In the genomic region with DNA sequence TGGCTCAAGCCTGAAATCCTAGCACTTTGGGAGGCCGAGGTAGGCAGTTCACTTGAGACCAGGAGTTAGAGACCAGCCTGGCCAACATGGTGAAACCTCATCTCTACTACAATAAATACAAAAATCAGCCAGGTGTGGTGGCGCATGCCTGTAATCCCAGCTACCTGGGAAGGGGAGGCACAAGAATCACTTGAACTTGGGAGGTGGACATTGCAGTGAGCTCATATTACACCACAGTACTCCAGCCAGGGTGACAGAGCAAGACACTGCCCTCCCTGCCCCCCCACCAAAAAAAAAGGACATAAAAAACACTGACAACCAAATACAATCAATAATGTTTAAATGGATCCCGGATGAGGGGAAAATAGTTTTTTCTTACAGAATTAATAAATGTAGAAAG, we compare ENCODE assay signal across 29 cellular contexts.
"Had no signal": no experiment of that assay in that cellular context is flagged by ENCODE, and none has a peak within 500 bp of the region (broad histone marks: within the 10 kb centered on the region; RNA-seq: fewer than 3 reads in every experiment).

No MANE protein-coding gene starts in this region.

- H3K4me2 ChIP-seq: smooth muscle cell had no signal

- H3K4me1 ChIP-seq: prostate gland had no signal

- H3K36me3 ChIP-seq: pancreas, prostate gland had no signal

- DNase-seq: activated CD4-positive, alpha-beta T cell treated with anti-CD3 and anti-CD28 coated beads for 36 hours; activated CD4-positive, CD25-positive, alpha-beta regulatory T cell; activated CD8-positive, alpha-beta memory T cell treated with anti-CD3 and anti-CD28 coated beads, Interleukin-2, amount 10 ng/mL, durations not matched to agents 7 days and 5 days; activated CD8-positive, alpha-beta T cell treated with anti-CD3 and anti-CD28 coated beads, Interleukin-2, amount 10 ng/mL, durations not matched to agents 7 days and 5 days; activated naive CD4-positive, alpha-beta T cell; activated naive CD8-positive, alpha-beta T cell treated with anti-CD3 and anti-CD28 coated beads for 36 hours; activated T-cell treated with anti-CD3 and anti-CD28 coated beads, Interleukin-2, amount 50 U/mL, for 48 hours; adrenal gland; aorta; body of pancreas; dorsolateral prefrontal cortex; effector memory CD8-positive, alpha-beta T cell; erythroblast; head of caudate nucleus; hippocampal formation; immature natural killer cell; kidney; left colon; naive B cell; nephron progenitor cell; pancreas; stimulated activated CD4-positive, alpha-beta T cell treated with anti-CD3 and anti-CD28 coated beads, Interleukin-1b, Interleukin-23, amount 100 ng/mL, for 48 hours; stimulated activated CD4-positive, alpha-beta T cell treated with anti-CD3 and anti-CD28 coated beads, Interleukin-4, amount 100 ng/mL, for 4 hours; stimulated activated CD8-positive, alpha-beta memory T cell treated with anti-CD3 and anti-CD28 coated beads, Interleukin-4, amount 100 ng/mL, for 48 hours; transverse colon had no signal

- H3K9me3 ChIP-seq: adrenal gland, body of pancreas, pancreas, prostate gland, transverse colon had no signal

- H3K27me3 ChIP-seq: adrenal gland, body of pancreas, dorsolateral prefrontal cortex, pancreas, transverse colon had no signal

- H3K4me3 ChIP-seq: adrenal gland, body of pancreas, coronary artery, dorsolateral prefrontal cortex, pancreas, prostate gland, smooth muscle cell, transverse colon had no signal

- H3K27ac ChIP-seq: adrenal gland, body of pancreas, coronary artery, dorsolateral prefrontal cortex, pancreas, prostate gland, transverse colon had no signal

- ATAC-seq: activated CD4-positive, alpha-beta T cell treated with anti-CD3 and anti-CD28 coated beads for 36 hours; activated CD8-positive, alpha-beta memory T cell treated with anti-CD3 and anti-CD28 coated beads, Interleukin-2, amount 10 ng/mL, durations not matched to agents 7 days and 5 days; activated CD8-positive, alpha-beta T cell treated with anti-CD3 and anti-CD28 coated beads, Interleukin-2, amount 10 ng/mL, durations not matched to agents 7 days and 5 days; body of pancreas; effector memory CD8-positive, alpha-beta T cell; left colon; pancreas; stimulated activated memory B cell treated with anti-CD40 and anti-IgM and Interleukin-4, amounts not matched to agents 10 μg/mL and 1 μg/mL and 100 μg/mL, for 72 hours had no signal
